9 cellular contexts compared by ENCODE assay signal in genomic region chr10:71222541-71223364, GRCh38. TPM values are rescaled to one million over a fixed set of nuclear protein-coding genes. Genes with fewer than 3 reads are reported as not detected.
DNase-seq lines count a peak whose midpoint lies in the region; ATAC-seq and TF ChIP-seq lines count a peak whose summit lies in the region.
"Had no signal": no experiment of that assay in that cellular context is flagged by ENCODE, and none has a peak within 500 bp of the region (broad histone marks: within the 10 kb centered on the region; RNA-seq: fewer than 3 reads in every experiment).

No MANE protein-coding gene starts in this region.

- DNase-seq in GM03348 (ENCODE audit: low spot score) = peak; percentile 42
- DNase-seq in NCI-H2107 (lab: John Stamatoyannopoulos, UW) = peak; percentile 48
- peak in 2 of 10 donors; percentile 8 to 33 for DNase-seq in dorsolateral prefrontal cortex
- DNase-seq in posterior vena cava (ENCODE audit: low spot score) = peak; percentile 58
- DNase-seq in stimulated activated CD4-positive, alpha-beta T cell treated with anti-CD3 and anti-CD28 coated beads, Interleukin-2, amount 100 ng/mL, for 48 hours = no peak
- DNase-seq in activated CD8-positive, alpha-beta memory T cell treated with anti-CD3 and anti-CD28 coated beads, Interleukin-2, amount 50 U/mL, for 4 hours = no peak
- DNase-seq: NCI-H748 treated with DMSO at 0.1 percent for 48 hours had no signal

- ATAC-seq in HG03521 (IDR thresholded peaks at IDR 0.05; ENCODE audit: unreplicated experiment) (no peak), GM21528 (IDR thresholded peaks at IDR 0.05; ENCODE audit: low FRiP score, unreplicated experiment) (no peak)

- intact Hi-C loops in dorsolateral prefrontal cortex (cut with DNase I) (no loop called here), posterior vena cava (cut with DNase I) (no loop called here)

- H3K27me3 ChIP-seq in dorsolateral prefrontal cortex = no peaks in the 10 kb centered on the region

- H3K27ac ChIP-seq in dorsolateral prefrontal cortex = peak overlapping the region in 50 of 59 donors; percentile 19 to 96 (median 70)

- TF ChIP-seq CTCF in dorsolateral prefrontal cortex (IDR thresholded peaks at IDR 0.05 in 54 of 56, conservative IDR thresholded peaks at IDR 0.05 in 2 of 56; ENCODE audit: low read depth in 1 of 56, partially characterized antibody in 56 of 56) = peak in 2 of 56 donors; percentile 12 to 15

- H3K4me3 ChIP-seq in dorsolateral prefrontal cortex = no peak overlapping the region

RNA-seq across cellular contexts. Expression of gene UNC5B, which starts 10.4 kb away (rescaled TPM):
- total RNA-seq in dorsolateral prefrontal cortex = 10 to 100 TPM; 12.3 to 77.7 (median 23.7) TPM
- total RNA-seq in posterior vena cava = 1 to 10 TPM; 7.1 to 8.4 TPM

Comparison
In these comparisons a context has a peak if more than half of its experiments do, and no peak if none do; other contexts are left out.
1. DNase-seq: peak in GM03348 (single experiment), NCI-H2107 (single experiment) and posterior vena cava (single experiment); none in stimulated activated CD4-positive, alpha-beta T cell treated with anti-CD3 and anti-CD28 coated beads, Interleukin-2, amount 100 ng/mL, for 48 hours (0 of 2) and activated CD8-positive, alpha-beta memory T cell treated with anti-CD3 and anti-CD28 coated beads, Interleukin-2, amount 50 U/mL, for 4 hours (single experiment).